22 cellular contexts compared by ENCODE assay signal in the genomic region with DNA sequence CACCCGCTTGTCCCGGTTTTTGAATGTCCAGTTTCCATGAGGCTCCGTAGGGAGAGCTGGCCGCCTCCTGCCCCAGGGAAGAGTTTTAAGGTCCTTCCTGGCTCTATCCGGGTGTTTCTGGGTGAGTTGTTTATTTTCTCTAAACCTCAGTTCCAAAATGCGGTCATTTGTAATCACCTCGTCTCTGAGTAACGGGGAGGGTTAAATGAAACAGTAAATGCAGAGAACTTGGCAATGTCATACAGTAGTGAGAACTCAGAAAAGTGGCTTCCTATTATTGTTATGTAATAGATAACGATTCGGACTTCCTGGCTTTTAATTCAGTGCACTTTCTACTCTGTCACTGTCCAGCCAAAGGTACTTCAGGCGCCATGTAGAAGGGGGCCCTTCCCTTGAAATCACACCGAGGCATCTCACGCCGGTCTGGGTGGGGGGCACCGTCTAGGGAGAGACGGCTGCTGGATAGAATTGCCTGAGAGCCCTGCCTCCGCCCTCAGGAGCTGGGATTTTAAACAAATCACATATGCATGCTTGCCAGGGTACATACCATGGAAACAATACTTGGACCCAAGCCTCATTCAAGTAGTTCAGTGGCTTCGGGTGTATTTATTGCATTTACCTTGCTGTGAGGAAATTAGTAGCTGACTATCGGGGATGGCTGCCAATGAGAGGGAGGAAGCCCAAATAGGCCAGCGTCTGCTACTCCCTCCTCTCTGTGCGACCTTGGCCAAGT. TPM values are rescaled to one million over a fixed set of nuclear protein-coding genes. Genes with fewer than 3 reads are reported as not detected.
DNase-seq lines count a peak whose midpoint lies in the region; ATAC-seq and TF ChIP-seq lines count a peak whose summit lies in the region.
"Had no signal": no experiment of that assay in that cellular context is flagged by ENCODE, and none has a peak within 500 bp of the region (broad histone marks: within the 10 kb centered on the region; RNA-seq: fewer than 3 reads in every experiment).

No MANE protein-coding gene starts in this region.

- H3K27ac ChIP-seq in RWPE1 (peak overlapping the region; percentile 51), subcutaneous abdominal adipose tissue (ENCODE audit: low read depth, low read length) (no peak overlapping the region)
- H3K27ac ChIP-seq: A549 had no signal

- H3K36me3 ChIP-seq in subcutaneous abdominal adipose tissue (ENCODE audit: control insufficient read depth in 5 of 5, insufficient read depth in 5 of 5, low read length in 5 of 5) = no peaks in the 10 kb centered on the region
- H3K36me3 ChIP-seq: gastroesophageal sphincter had no signal

- CTCF ChIA-PET in RWPE1 (lab: Yijun Ruan, JAX) = no interaction called here

- peaks cover 7 to 38% (median 22%) of the 10 kb centered on the region in 5 donors for H3K27me3 ChIP-seq in subcutaneous abdominal adipose tissue (ENCODE audit: control insufficient read depth in 5 of 5, insufficient read depth in 4 of 5, low read length in 5 of 5)

- peak overlapping the region; percentile 10 for H3K27ac Mint-ChIP-seq in glutamatergic neuron (ENCODE audit: unreplicated experiment)
- H3K27ac Mint-ChIP-seq: activated CD4-positive, alpha-beta T cell treated with anti-CD3 and anti-CD28 coated beads, Interleukin-2, amount 10 ng/mL, durations not matched to agents 7 days and 5 days had no signal

- DNase-seq in NCI-H2196 treated with DMSO at 0.1 percent for 48 hours (lab: John Stamatoyannopoulos, UW; ENCODE audit: unreplicated experiment) (peak; percentile 14), NCI-H2196 (lab: John Stamatoyannopoulos, UW; ENCODE audit: unreplicated experiment) (no peak), RWPE1 (ENCODE audit: low spot score) (no peak), glutamatergic neuron (no peak), NCI-H446 (lab: John Stamatoyannopoulos, UW) (no peak)
- DNase-seq: activated CD4-positive, alpha-beta T cell treated with anti-CD3 and anti-CD28 coated beads, Interleukin-2, amount 10 ng/mL, durations not matched to agents 7 days and 5 days; activated naive CD4-positive, alpha-beta T cell treated with Interleukin-2 at 50 U/mL for 16 hours; aorta; H9; Karpas-422; naive B cell; NCI-H524; OCI-M1; posterior cingulate gyrus; stimulated activated naive CD4-positive, alpha-beta T cell; T1000 had no signal

- H3K27me3 Mint-ChIP-seq in glutamatergic neuron (ENCODE audit: unreplicated experiment) = peaks cover 2% of the 10 kb centered on the region

- peak overlapping the region in 3 of 5 donors; percentile 4 to 42 (median 31) for H3K4me3 ChIP-seq in subcutaneous abdominal adipose tissue (ENCODE audit: low read depth in 1 of 5, low read length in 5 of 5)
- H3K4me3 ChIP-seq: A549 had no signal

- H3K9ac ChIP-seq in subcutaneous abdominal adipose tissue (ENCODE audit: low read length in 5 of 5) = no peak overlapping the region

- H3K9me3 ChIP-seq in subcutaneous abdominal adipose tissue (ENCODE audit: control insufficient read depth in 5 of 5, low read length in 5 of 5) = no peaks in the 10 kb centered on the region
- H3K9me3 ChIP-seq: A549, gastroesophageal sphincter had no signal

- H3K36me3 Mint-ChIP-seq in glutamatergic neuron (ENCODE audit: unreplicated experiment) = no peaks in the 10 kb centered on the region
- H3K36me3 Mint-ChIP-seq: CD14-positive monocyte, naive B cell had no signal

- peak overlapping the region; percentile 51 for H3K4me3 Mint-ChIP-seq in glutamatergic neuron (ENCODE audit: unreplicated experiment)
- H3K4me3 Mint-ChIP-seq: activated CD4-positive, alpha-beta T cell treated with anti-CD3 and anti-CD28 coated beads, Interleukin-2, amount 10 ng/mL, durations not matched to agents 7 days and 5 days; H9; naive B cell had no signal

- peaks cover 0 to 16% (median 6%) of the 10 kb centered on the region in 5 donors for H3K4me1 ChIP-seq in subcutaneous abdominal adipose tissue (ENCODE audit: control insufficient read depth in 5 of 5, insufficient read depth in 5 of 5, low read length in 5 of 5)

- POLR2A ChIA-PET in RWPE1 (lab: Yijun Ruan, JAX; ENCODE audit: low non-redundant PET) = no interaction called here

- peaks cover 18% of the 10 kb centered on the region for H3K4me1 Mint-ChIP-seq in glutamatergic neuron (ENCODE audit: low read depth, unreplicated experiment)
- H3K4me1 Mint-ChIP-seq: activated CD4-positive, alpha-beta T cell treated with anti-CD3 and anti-CD28 coated beads, Interleukin-2, amount 10 ng/mL, durations not matched to agents 7 days and 5 days had no signal

- TF ChIP-seq CTCF in RWPE1 (conservative IDR thresholded peaks at IDR 0.05; ENCODE audit: low read depth) = no peak
- no peak for TF ChIP-seq CTCF in glutamatergic neuron (IDR thresholded peaks at IDR 0.05; ENCODE audit: partially characterized antibody, unreplicated experiment)

- ATAC-seq in HG03457 (IDR thresholded peaks at IDR 0.05; ENCODE audit: unreplicated experiment) (no peak), GM21786 (IDR thresholded peaks at IDR 0.05; ENCODE audit: unreplicated experiment) (no peak)
- ATAC-seq: A549, gastroesophageal sphincter had no signal

- H3K9me3 Mint-ChIP-seq in glutamatergic neuron (ENCODE audit: unreplicated experiment) = peaks cover 11% of the 10 kb centered on the region
- H3K9me3 Mint-ChIP-seq: activated CD4-positive, alpha-beta T cell treated with anti-CD3 and anti-CD28 coated beads, Interleukin-2, amount 10 ng/mL, durations not matched to agents 7 days and 5 days; H9 had no signal

RNA-seq across cellular contexts. Expression of a gene that starts 26.4 kb away (rescaled TPM):
- total RNA-seq in glutamatergic neuron (ENCODE audit: unreplicated experiment) = 0.96 TPM
- total RNA-seq: activated CD4-positive, alpha-beta T cell treated with anti-CD3 and anti-CD28 coated beads, Interleukin-2, amount 10 ng/mL, durations not matched to agents 7 days and 5 days had no signal
